22 cellular contexts compared by ENCODE assay signal in genomic region chr7:70035509-70035908, GRCh38.
"Had no signal": no experiment of that assay in that cellular context is flagged by ENCODE, and none has a peak within 500 bp of the region (broad histone marks: within the 10 kb centered on the region; RNA-seq: fewer than 3 reads in every experiment).

No MANE protein-coding gene starts in this region.

- H3K36me3 Mint-ChIP-seq: mesothelial cell of epicardium; naive B cell; neural progenitor cell; stimulated activated memory B cell treated with anti-CD40 and anti-IgM and Interleukin-4, amounts not matched to agents 10 μg/mL and 1 μg/mL and 100 μg/mL, for 72 hours; type B pancreatic cell had no signal

- H3K9me3 Mint-ChIP-seq: effector memory CD8-positive, alpha-beta T cell; mesothelial cell of epicardium; nephron; neural progenitor cell; type B pancreatic cell had no signal

- H3K27me3 Mint-ChIP-seq: naive B cell; progenitor cell of endocrine pancreas; stimulated activated memory B cell treated with anti-CD40 and anti-IgM and Interleukin-4, amounts not matched to agents 10 μg/mL and 1 μg/mL and 100 μg/mL, for 72 hours; type B pancreatic cell had no signal

- H3K27ac Mint-ChIP-seq: effector memory CD8-positive, alpha-beta T cell; mesothelial cell of epicardium; nephron; neural progenitor cell; progenitor cell of endocrine pancreas; type B pancreatic cell had no signal

- DNase-seq: cerebellar nuclear complex; cortex of kidney; effector memory CD8-positive, alpha-beta T cell; erythroblast; esophagus squamous epithelium; foreskin keratinocyte; glutamatergic neuron; mesenchymal stem cell; mucosa of descending colon; naive B cell; spleen; stimulated activated CD4-positive, alpha-beta T cell treated with anti-CD3 and anti-CD28 coated beads, Interleukin-4, amount 100 ng/mL, for 4 hours; stimulated activated naive CD8-positive, alpha-beta T cell treated with anti-CD3 and anti-CD28 coated beads, Interleukin-15, Interleukin-2, amounts not matched to agents 100 U/mL and 50 U/mL, for 24 hours; substantia nigra; testis; tibial artery had no signal

- H3K4me3 Mint-ChIP-seq: effector memory CD8-positive, alpha-beta T cell; mesothelial cell of epicardium; naive B cell; nephron; neural progenitor cell; stimulated activated memory B cell treated with anti-CD40 and anti-IgM and Interleukin-4, amounts not matched to agents 10 μg/mL and 1 μg/mL and 100 μg/mL, for 72 hours; type B pancreatic cell had no signal

- ATAC-seq: effector memory CD8-positive, alpha-beta T cell; foreskin keratinocyte; mucosa of descending colon; stimulated activated memory B cell treated with anti-CD40 and anti-IgM and Interleukin-4, amounts not matched to agents 10 μg/mL and 1 μg/mL and 100 μg/mL, for 72 hours; stimulated activated naive CD8-positive, alpha-beta T cell treated with anti-CD3 and anti-CD28 coated beads, Interleukin-15, Interleukin-2, amounts not matched to agents 100 U/mL and 50 U/mL, for 24 hours had no signal
